In the genomic region with DNA sequence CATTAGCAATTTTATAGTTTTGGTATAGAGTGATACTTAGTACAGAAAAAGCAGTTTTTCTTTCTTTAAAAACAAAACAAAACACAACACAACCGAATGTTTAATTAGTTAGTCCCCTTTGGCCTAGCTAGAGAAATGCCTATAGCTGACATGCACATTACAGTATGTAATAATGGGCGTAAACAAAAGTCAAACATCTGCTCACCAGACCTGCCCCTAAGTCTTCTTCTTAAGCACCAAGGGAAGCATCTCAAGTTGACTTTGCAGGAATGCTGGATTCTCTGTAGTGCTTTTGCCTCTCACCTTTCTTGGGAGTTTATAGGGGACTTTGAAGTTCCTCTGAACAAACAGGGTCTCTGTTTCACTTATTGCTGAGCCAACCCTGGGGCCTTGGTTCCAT, we compare ENCODE assay signal across 23 cellular contexts.
"Had no signal": no experiment of that assay in that cellular context is flagged by ENCODE, and none has a peak within 500 bp of the region (broad histone marks: within the 10 kb centered on the region; RNA-seq: fewer than 3 reads in every experiment).

No MANE protein-coding gene starts in this region.

- H3K4me3 ChIP-seq: K562 had no signal

- ATAC-seq: K562, Panc1, SK-N-SH treated with all-trans-retinoic acid at 6 μM for 48 hours had no signal

- DNase-seq: Kasumi-1, MM.1S, MV-4-11, NCI-H1048, NCI-H1105, NCI-H1417, NCI-H1436 treated with DMSO at 0.1 percent for 48 hours, NCI-H1694, NCI-H187 treated with DMSO at 0.1 percent for 48 hours, NCI-H2029 treated with DMSO at 0.1 percent for 48 hours, NCI-H2171 treated with DMSO at 0.1 percent for 48 hours, NCI-H345, NCI-H446 treated with DMSO at 0.1 percent for 48 hours, NCI-H510A treated with DMSO at 0.1 percent for 48 hours, NCI-H526, NCI-H748 treated with DMSO at 0.1 percent for 48 hours, SHP77 had no signal

- H3K9ac ChIP-seq: KMS-11 had no signal

- H3K27ac ChIP-seq: HL-60, KMS-11, RWPE1 had no signal
